In the genomic region with DNA sequence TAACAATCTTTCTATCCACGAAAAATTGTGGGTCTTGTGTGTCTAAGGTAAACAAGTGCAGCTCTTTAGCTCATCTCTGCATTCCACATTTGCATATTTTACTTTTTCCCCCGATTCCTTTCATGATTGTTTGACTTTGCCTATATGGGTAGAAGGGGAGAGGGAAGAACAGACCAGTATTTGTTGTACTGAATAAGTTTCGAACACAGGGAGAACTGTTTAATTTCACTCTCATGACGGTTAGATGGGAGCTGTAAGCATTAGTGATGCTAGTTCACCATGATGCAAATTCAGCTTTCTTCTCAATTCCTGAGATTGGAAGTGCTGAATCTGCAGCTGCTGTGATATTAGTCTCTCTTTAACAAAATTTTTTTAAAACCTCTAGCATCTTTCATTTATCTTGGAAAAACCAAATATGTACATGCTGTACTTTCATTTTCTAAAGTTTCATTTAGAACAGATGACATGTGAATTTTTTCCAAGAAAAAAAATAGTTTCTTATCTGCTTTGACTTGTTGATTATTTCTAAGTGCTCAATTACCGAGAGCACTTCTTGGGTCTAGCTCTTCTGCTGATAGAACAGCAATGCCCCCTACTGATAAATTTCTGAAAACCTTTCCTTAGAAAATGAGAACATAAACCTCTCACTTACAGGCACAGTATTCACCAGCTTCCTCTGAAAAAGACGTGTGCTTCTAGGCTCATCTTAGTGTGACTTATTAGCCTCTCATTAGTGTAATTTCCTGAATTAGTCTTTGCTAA, we compare ENCODE assay signal across 8 cellular contexts.
DNase-seq lines count a peak whose midpoint lies in the region; ATAC-seq and TF ChIP-seq lines count a peak whose summit lies in the region.

No MANE protein-coding gene starts in this region.

- ATAC-seq in GM19023 (IDR thresholded peaks at IDR 0.05; ENCODE audit: unreplicated experiment): no peak

- WGBS in esophagus muscularis mucosa: 30% methylated on average over 6 of the region's 6 CpGs

- H3K27me3 ChIP-seq in esophagus muscularis mucosa: no peaks in the 10 kb centered on the region

- H3K36me3 ChIP-seq in esophagus muscularis mucosa: no peaks in the 10 kb centered on the region

- no peak overlapping the region for H3K4me3 ChIP-seq in GM12875 (ENCODE audit: low read depth, low read length)
- no peak overlapping the region for H3K4me3 ChIP-seq in esophagus muscularis mucosa

- in situ Hi-C loops in KBM-7 (cut with MboI; ENCODE audit: low pct_unique_long_range_greater_than_20kb, low sequenced_read_pairs) (no loop called here), SK-MEL-5 (cut with HindIII; ENCODE audit: low pct_unique_long_range_greater_than_20kb, low sequenced_read_pairs) (no loop called here)

- no peak for TF ChIP-seq EP300 in esophagus muscularis mucosa (IDR thresholded peaks at IDR 0.05)

- H3K4me1 ChIP-seq in esophagus muscularis mucosa: no peaks in the 10 kb centered on the region

- TF ChIP-seq POLR2A in esophagus muscularis mucosa (IDR thresholded peaks at IDR 0.05; ENCODE audit: low read depth): no peak

- TF ChIP-seq CTCF in GM12875 (IDR thresholded peaks at IDR 0.05; ENCODE audit: borderline replicate concordance, insufficient read depth, low read depth, low read length) (peak; percentile 24; the same call in 1 of the 2 replicates), esophagus muscularis mucosa (IDR thresholded peaks at IDR 0.05) (peak in 1 of 3 experiments; percentile 20)

- H3K9me3 ChIP-seq in esophagus muscularis mucosa: no peaks in the 10 kb centered on the region

- peak; percentile 38 for DNase-seq in KBM-7
- peak; percentile 84 for DNase-seq in SK-MEL-5 (ENCODE audit: low read depth, low spot score)
- peak; percentile 41 for DNase-seq in iPS-NIHi7 (ENCODE audit: extremely low spot score)
- no peak for DNase-seq in effector CD8-positive, alpha-beta T cell (lab: John Stamatoyannopoulos, UW)
- DNase-seq in esophagus muscularis mucosa (ENCODE audit: extremely low spot score): no peak
- DNase-seq in stimulated activated CD4-positive, alpha-beta T cell treated with anti-CD3 and anti-CD28 coated beads, Interleukin-15, amount 100 ng/mL, for 24 hours: no peak

- no peak overlapping the region for H3K27ac ChIP-seq in esophagus muscularis mucosa (replicated peaks in 1 of 4)

- intact Hi-C loops in esophagus muscularis mucosa (cut with DNase I): no loop called here

Comparison
In these comparisons a context has a peak if more than half of its experiments do, and no peak if none do; other contexts are left out.
1. DNase-seq: peak in KBM-7 (single experiment), SK-MEL-5 (single experiment) and iPS-NIHi7 (single experiment); none in effector CD8-positive, alpha-beta T cell (single experiment), esophagus muscularis mucosa (single experiment) and stimulated activated CD4-positive, alpha-beta T cell treated with anti-CD3 and anti-CD28 coated beads, Interleukin-15, amount 100 ng/mL, for 24 hours (single experiment).